ENCODE assay signal across 12 cellular contexts in the genomic region with DNA sequence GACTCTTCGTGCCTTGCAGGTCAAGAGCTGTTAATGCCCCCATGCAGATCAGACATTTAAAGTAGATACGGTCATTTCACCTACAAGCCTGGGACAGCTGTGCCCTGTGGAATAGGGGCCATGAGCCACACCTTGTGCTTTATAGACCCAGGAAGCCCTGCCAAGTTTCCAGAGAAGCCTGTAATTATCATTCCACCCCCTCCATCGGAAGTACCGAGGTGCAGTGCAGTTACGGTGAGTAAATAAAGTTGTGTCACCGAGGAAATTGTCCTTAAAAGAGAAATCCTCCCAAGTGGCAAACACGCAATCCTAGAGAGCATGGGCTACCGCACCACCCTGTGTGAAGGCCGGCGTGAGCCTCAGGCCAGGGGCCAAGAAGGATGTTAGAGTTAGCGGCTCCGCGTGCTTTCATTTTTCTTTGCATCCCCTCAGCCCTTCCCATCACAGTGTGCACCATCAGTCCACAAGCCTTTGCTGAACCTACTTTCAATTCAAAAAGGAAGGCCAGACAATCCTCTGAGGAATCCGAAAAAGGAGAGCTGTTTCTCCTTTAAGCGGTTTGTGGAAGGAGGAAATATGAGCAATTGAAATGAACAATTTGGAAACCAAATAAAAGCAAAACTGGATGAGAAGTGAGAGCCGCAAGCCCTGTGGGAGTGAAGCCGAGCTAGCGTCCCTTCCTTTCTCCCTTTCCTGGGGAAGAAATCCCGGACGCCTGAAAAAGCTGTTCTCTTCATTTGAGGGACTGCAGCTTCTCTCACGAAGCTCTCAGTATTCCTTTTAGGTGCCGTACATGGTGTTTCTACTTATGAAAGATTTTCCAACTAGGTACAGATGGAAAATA.
DNase-seq lines count a peak whose midpoint lies in the region; TF ChIP-seq lines count a peak whose summit lies in the region.
"Had no signal": no experiment of that assay in that cellular context is flagged by ENCODE, and none has a peak within 500 bp of the region (broad histone marks: within the 10 kb centered on the region; RNA-seq: fewer than 3 reads in every experiment).

No MANE protein-coding gene starts in this region.

- no peak overlapping the region for H2AK5ac ChIP-seq in mesenchymal stem cell (ENCODE audit: low read length, severe bottlenecking)

- H3K18ac ChIP-seq in mesenchymal stem cell (ENCODE audit: low read depth in 1 of 2, low read length in 2 of 2), result no peak overlapping the region

- intact Hi-C loops in tibial artery (cut with DNase I; ENCODE audit: low total_unique reads), result no loop called here

- no peaks in the 10 kb centered on the region for H3K9me3 ChIP-seq in HEK293 (ENCODE audit: control insufficient read depth, insufficient read depth, low read depth, low read length)
- no peaks in the 10 kb centered on the region for H3K9me3 ChIP-seq in mesenchymal stem cell (ENCODE audit: control insufficient read depth, low read length)
- no peaks in the 10 kb centered on the region for H3K9me3 ChIP-seq in tibial artery

- H3K4ac ChIP-seq in mesenchymal stem cell (ENCODE audit: low read depth in 1 of 2, low read length in 2 of 2), result no peak overlapping the region

- H3K23ac ChIP-seq in mesenchymal stem cell (ENCODE audit: low read length in 2 of 2), result no peak overlapping the region

- no peak overlapping the region; the same call in 1 of the 2 replicates for H3K27ac ChIP-seq in HEK293 (ENCODE audit: extremely low read depth, low read depth, low read length)
- no peak overlapping the region for H3K27ac ChIP-seq in mesenchymal stem cell (ENCODE audit: low read length, poor library complexity, severe bottlenecking)
- no peak overlapping the region for H3K27ac ChIP-seq in tibial artery
- H3K27ac ChIP-seq: RWPE1 had no signal

- WGBS in mesenchymal stem cell, result 89% methylated on average over 22 of the region's 22 CpGs

- no peaks in the 10 kb centered on the region for H3K79me1 ChIP-seq in mesenchymal stem cell (replicated peaks; ENCODE audit: low read length, poor library complexity, severe bottlenecking)

- H2BK5ac ChIP-seq in mesenchymal stem cell (ENCODE audit: low read depth, low read length, poor library complexity, severe bottlenecking), result no peak overlapping the region

- H2BK120ac ChIP-seq in mesenchymal stem cell (ENCODE audit: low read depth, low read length), result no peak overlapping the region

- no peak overlapping the region for H3K4me2 ChIP-seq in mesenchymal stem cell (ENCODE audit: low read length, poor library complexity, severe bottlenecking)

- H3K14ac ChIP-seq in mesenchymal stem cell (ENCODE audit: low read length in 2 of 2), result no peak overlapping the region

- H3K4me1 ChIP-seq in HEK293 (ENCODE audit: control insufficient read depth, insufficient read depth, low read length), result peaks cover 19% of the 10 kb centered on the region
- H3K4me1 ChIP-seq in mesenchymal stem cell (ENCODE audit: control insufficient read depth, insufficient read depth, low read depth, low read length), result no peaks in the 10 kb centered on the region
- H3K4me1 ChIP-seq in tibial artery, result peaks cover 0 to 14% (median 7%) of the 10 kb centered on the region in 4 donors

- no peak overlapping the region for H2BK12ac ChIP-seq in mesenchymal stem cell (ENCODE audit: low read length in 2 of 2)

- peak; percentile 53 to 66 for DNase-seq in SHP77 (lab: John Stamatoyannopoulos, UW)
- no peak for DNase-seq in mesenchymal stem cell
- no peak for DNase-seq in tibial artery
- DNase-seq in SW 1271 (lab: John Stamatoyannopoulos, UW), result no peak
- no peak for DNase-seq in activated effector memory CD4-positive, alpha-beta T cell treated with Interleukin-2 at 50 U/mL for 16 hours
- no peak for DNase-seq in NCI-H524 (lab: John Stamatoyannopoulos, UW)
- DNase-seq: activated effector memory CD4-positive, alpha-beta T cell treated with anti-CD3 and anti-CD28 coated beads, Interleukin-2, amount 50 U/mL, for 16 hours; glutamatergic neuron; NCI-H187; stimulated activated CD4-positive, alpha-beta T cell treated with anti-CD3 and anti-CD28 coated beads, Interleukin-1b, Interleukin-23, amount 100 ng/mL, for 48 hours had no signal

- TF ChIP-seq CTCF in HEK293 (tag by site-specific recombination; IDR thresholded peaks at IDR 0.05), result no peak
- no peak for TF ChIP-seq CTCF in tibial artery (IDR thresholded peaks at IDR 0.05)

- H4K8ac ChIP-seq in mesenchymal stem cell (ENCODE audit: low read length), result no peak overlapping the region

- peak overlapping the region; percentile 74 for H3K9ac ChIP-seq in mesenchymal stem cell (ENCODE audit: low read length)

- no peak overlapping the region for H4K91ac ChIP-seq in mesenchymal stem cell (ENCODE audit: low read length)

- peaks cover 3 to 67% of the 10 kb centered on the region in 2 experiments for H3K27me3 ChIP-seq in mesenchymal stem cell (ENCODE audit: control insufficient read depth in 1 of 2, insufficient read depth in 1 of 2, low read length in 2 of 2)
- H3K27me3 ChIP-seq in tibial artery, result peaks cover 0 to 37% of the 10 kb centered on the region in 2 donors

- H2AFZ ChIP-seq in mesenchymal stem cell (ENCODE audit: low read depth, low read length), result no peak overlapping the region

- POLR2A ChIA-PET in HEK293 (lab: Yijun Ruan, JAX), result no interaction called here

- CTCF ChIA-PET in HEK293 (lab: Yijun Ruan, JAX), result interaction anchor here (0.6 to 5.7 kb wide), 6 partner anchors 13 to 517 kb away, joined by 3 to 28 read pairs (median 9); no protein-coding TSS in a partner anchor

- H2BK15ac ChIP-seq in mesenchymal stem cell (ENCODE audit: low read depth, poor library complexity, severe bottlenecking), result no peak overlapping the region

- H3K36me3 ChIP-seq in HEK293 (ENCODE audit: control insufficient read depth in 2 of 2, insufficient read depth in 1 of 2, low read length in 2 of 2) (no peaks in the 10 kb centered on the region), mesenchymal stem cell (ENCODE audit: control insufficient read depth in 1 of 2, insufficient read depth in 2 of 2, low read depth in 1 of 2, low read length in 2 of 2) (no peaks in the 10 kb centered on the region), tibial artery (no peaks in the 10 kb centered on the region)

- H3K4me3 ChIP-seq in HEK293 (ENCODE audit: low read depth, low read length) (no peak overlapping the region), mesenchymal stem cell (ENCODE audit: insufficient read depth in 1 of 2, low read depth in 1 of 2, low read length in 2 of 2) (peak overlapping the region in 1 of 2 experiments; percentile 77), tibial artery (peak overlapping the region; percentile 40 to 44)

TF ChIP-seq in HEK293, 187 proteins besides CTCF, POLR2A, EP300 and RAD21 (continues in another document):
- TF ChIP-seq ZNF114 (tag by site-specific recombination; IDR thresholded peaks at IDR 0.05) (no peak), ZBTB21 (tag by site-specific recombination; IDR thresholded peaks at IDR 0.05) (peak; percentile 45; the same call in 1 of the 2 replicates), ZNF600 (tag by site-specific recombination; IDR thresholded peaks at IDR 0.05) (peak; percentile 85), ZBTB17 (tag by site-specific recombination; IDR thresholded peaks at IDR 0.05) (peak; percentile 94), ZNF24 (tag by site-specific recombination; IDR thresholded peaks at IDR 0.05) (peak; percentile 86), ZNF292 (tag by site-specific recombination; IDR thresholded peaks at IDR 0.05; ENCODE audit: borderline replicate concordance, low read depth) (no peak), ZNF660 (tag by site-specific recombination; IDR thresholded peaks at IDR 0.05) (0 out of 2 replicates have a peak, but pooled peaks have one; percentile 42), ZNF626 (tag by site-specific recombination; IDR thresholded peaks at IDR 0.05) (no peak), ZSCAN30 (tag by site-specific recombination; IDR thresholded peaks at IDR 0.05) (peak; percentile 62; the same call in 1 of the 2 replicates), ZNF473 (tag by site-specific recombination; IDR thresholded peaks at IDR 0.05) (no peak), ZNF610 (tag by site-specific recombination; IDR thresholded peaks at IDR 0.05; ENCODE audit: borderline replicate concordance) (0 out of 2 replicates have a peak, but pooled peaks have one; percentile 32), ZNF792 (tag by site-specific recombination; IDR thresholded peaks at IDR 0.05) (no peak), EGR2 (tag by site-specific recombination; IDR thresholded peaks at IDR 0.05; ENCODE audit: low read depth) (no peak), KLF16 (tag by site-specific recombination; IDR thresholded peaks at IDR 0.05) (peak; percentile 69; the same call in 1 of the 2 replicates)
- TF ChIP-seq, protein P1, sequence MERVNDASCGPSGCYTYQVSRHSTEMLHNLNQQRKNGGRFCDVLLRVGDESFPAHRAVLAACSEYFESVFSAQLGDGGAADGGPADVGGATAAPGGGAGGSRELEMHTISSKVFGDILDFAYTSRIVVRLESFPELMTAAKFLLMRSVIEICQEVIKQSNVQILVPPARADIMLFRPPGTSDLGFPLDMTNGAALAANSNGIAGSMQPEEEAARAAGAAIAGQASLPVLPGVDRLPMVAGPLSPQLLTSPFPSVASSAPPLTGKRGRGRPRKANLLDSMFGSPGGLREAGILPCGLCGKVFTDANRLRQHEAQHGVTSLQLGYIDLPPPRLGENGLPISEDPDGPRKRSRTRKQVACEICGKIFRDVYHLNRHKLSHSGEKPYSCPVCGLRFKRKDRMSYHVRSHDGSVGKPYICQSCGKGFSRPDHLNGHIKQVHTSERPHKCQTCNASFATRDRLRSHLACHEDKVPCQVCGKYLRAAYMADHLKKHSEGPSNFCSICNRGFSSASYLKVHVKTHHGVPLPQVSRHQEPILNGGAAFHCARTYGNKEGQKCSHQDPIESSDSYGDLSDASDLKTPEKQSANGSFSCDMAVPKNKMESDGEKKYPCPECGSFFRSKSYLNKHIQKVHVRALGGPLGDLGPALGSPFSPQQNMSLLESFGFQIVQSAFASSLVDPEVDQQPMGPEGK (tag by site-specific recombination; IDR thresholded peaks at IDR 0.05), result peak; percentile 81

Comparison
In these comparisons a context has a peak if more than half of its experiments do, and no peak if none do; other contexts are left out.
1. DNase-seq: peak in SHP77 (2 of 2); none in mesenchymal stem cell (single experiment), tibial artery (0 of 2), SW 1271 (0 of 2), activated effector memory CD4-positive, alpha-beta T cell treated with Interleukin-2 at 50 U/mL for 16 hours (single experiment) and NCI-H524 (0 of 2).